Comparison of ENCODE assay signal across 10 cellular contexts in the genomic region with DNA sequence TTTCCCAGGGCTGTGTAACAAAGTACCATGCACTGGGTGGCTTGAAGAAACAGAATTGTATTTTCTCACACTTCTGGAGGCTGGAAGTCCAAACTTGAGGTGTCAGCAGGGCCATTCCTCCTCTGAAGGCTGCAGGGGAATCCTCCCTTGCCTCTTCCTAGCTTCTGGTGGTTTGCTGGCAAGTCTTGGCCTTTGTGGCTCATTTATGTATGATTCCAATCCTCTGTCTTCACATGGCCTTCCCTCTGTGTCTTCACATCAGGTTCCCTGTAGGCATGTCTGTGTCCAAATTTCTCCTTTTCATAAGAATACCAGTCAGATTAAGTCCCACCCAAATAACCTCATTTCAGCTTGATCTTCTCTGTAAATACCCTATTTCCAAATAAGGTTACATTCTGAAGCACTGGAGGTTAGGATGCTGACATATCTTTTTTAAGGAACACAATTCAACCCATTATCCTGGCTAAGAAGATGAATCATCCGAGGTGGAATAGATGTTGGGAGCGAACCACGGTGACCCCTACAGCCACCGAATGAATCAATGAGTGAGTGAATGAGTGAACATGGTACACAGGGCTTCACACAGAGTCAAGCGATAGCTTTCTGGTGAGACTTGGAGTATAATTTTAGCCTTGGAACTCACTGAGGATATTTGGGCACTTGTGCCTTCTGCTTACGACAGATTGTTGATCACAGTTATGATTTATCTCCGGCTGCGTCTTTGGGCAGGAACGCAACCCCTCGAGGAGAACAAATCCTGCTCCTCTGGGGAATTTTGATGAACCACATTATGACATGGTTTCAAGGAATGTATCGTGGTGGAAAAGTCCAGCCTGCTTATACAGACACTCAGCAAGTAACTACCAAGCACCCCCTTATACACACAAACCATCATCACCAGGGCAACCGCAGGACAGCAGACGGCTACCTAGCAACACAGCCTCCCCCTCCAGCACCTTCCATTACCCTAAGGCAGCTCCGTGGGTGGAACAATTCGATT. TPM values are rescaled to one million over a fixed set of nuclear protein-coding genes. Genes with fewer than 3 reads are reported as not detected.
DNase-seq lines count a peak whose midpoint lies in the region; ATAC-seq and TF ChIP-seq lines count a peak whose summit lies in the region.
"Had no signal": no experiment of that assay in that cellular context is flagged by ENCODE, and none has a peak within 500 bp of the region (broad histone marks: within the 10 kb centered on the region; RNA-seq: fewer than 3 reads in every experiment).

No MANE protein-coding gene starts in this region.

- H3K27ac ChIP-seq in Peyer's patch: peak overlapping the region; percentile 35 to 84 (median 56)

- H3K4me3 Mint-ChIP-seq in osteocyte (ENCODE audit: unreplicated experiment): no peak overlapping the region

- H3K4me1 ChIP-seq in Peyer's patch: no peaks in the 10 kb centered on the region

- peak; percentile 54 for ATAC-seq in esophagus mucosa
- no peak for ATAC-seq in HG03025 (IDR thresholded peaks at IDR 0.05; ENCODE audit: low FRiP score, unreplicated experiment)
- ATAC-seq in HG02840 (IDR thresholded peaks at IDR 0.05; ENCODE audit: low FRiP score, unreplicated experiment): no peak
- no peak for ATAC-seq in HG03442 (IDR thresholded peaks at IDR 0.05; ENCODE audit: unreplicated experiment)
- ATAC-seq in HG02759 (IDR thresholded peaks at IDR 0.05; ENCODE audit: unreplicated experiment): no peak

- H3K27me3 Mint-ChIP-seq in osteocyte (ENCODE audit: unreplicated experiment): no peaks in the 10 kb centered on the region

- no peaks in the 10 kb centered on the region for H3K27me3 ChIP-seq in Peyer's patch

- H3K36me3 ChIP-seq in Peyer's patch: no peaks in the 10 kb centered on the region

- H3K9me3 Mint-ChIP-seq in osteocyte (ENCODE audit: unreplicated experiment): no peaks in the 10 kb centered on the region

- H3K4me3 ChIP-seq in Peyer's patch: no peak overlapping the region

- H3K27ac Mint-ChIP-seq in osteocyte (ENCODE audit: unreplicated experiment): peak overlapping the region; percentile 93

- no peak for TF ChIP-seq CTCF in Peyer's patch (IDR thresholded peaks at IDR 0.05)
- TF ChIP-seq CTCF in osteocyte (IDR thresholded peaks at IDR 0.05): no peak

- peaks cover 42% of the 10 kb centered on the region for H3K4me1 Mint-ChIP-seq in osteocyte (ENCODE audit: unreplicated experiment)

- no peaks in the 10 kb centered on the region for H3K9me3 ChIP-seq in Peyer's patch

- TF ChIP-seq POLR2A in Peyer's patch (IDR thresholded peaks at IDR 0.05): no peak

- DNase-seq in AG20443 (ENCODE audit: low spot score): peak; percentile 93
- peak in 1 of 3 donors; percentile 60 for DNase-seq in Peyer's patch
- DNase-seq in osteocyte (ENCODE audit: extremely low spot score, unreplicated experiment): peak; percentile 87
- DNase-seq: activated gamma-delta T cell, left cardiac atrium had no signal

- H3K36me3 Mint-ChIP-seq in osteocyte (ENCODE audit: unreplicated experiment): no peaks in the 10 kb centered on the region

RNA-seq across cellular contexts. Expression of a gene that starts 34.3 kb away (rescaled TPM):
- 100 to 1,000 TPM; 109 to 197 (median 183) TPM for total RNA-seq in Peyer's patch
- 15.5 TPM for total RNA-seq in esophagus mucosa
- 19.5 and 20.8 TPM in 2 replicates for total RNA-seq in osteocyte
